8 cellular contexts compared by ENCODE assay signal in genomic region chr13:52652170-52652979, GRCh38. TPM values are rescaled to one million over a fixed set of nuclear protein-coding genes. Genes with fewer than 3 reads are reported as not detected.
DNase-seq lines count a peak whose midpoint lies in the region; ATAC-seq, FAIRE-seq and TF ChIP-seq lines count a peak whose summit lies in the region.

Gene SUGT1 (plus strand): TSS chr13:52652836. CDS start chr13:52652921, 85 bp downstream.

- peaks cover 12% of the 10 kb centered on the region for H3K4me1 ChIP-seq in mammary epithelial cell (ENCODE audit: insufficient read depth, low read length)
- peaks cover 0 to 5% of the 10 kb centered on the region in 2 donors for H3K4me1 ChIP-seq in small intestine (ENCODE audit: control insufficient read depth in 2 of 2, insufficient read depth in 1 of 2, low read depth in 1 of 2, low read length in 1 of 2)

- peak; percentile 76 for TF ChIP-seq CTCF in VCaP (conservative IDR thresholded peaks at IDR 0.05)
- TF ChIP-seq CTCF in mammary epithelial cell (conservative IDR thresholded peaks at IDR 0.05 in 1 of 2, IDR thresholded peaks at IDR 0.05 in 1 of 2; ENCODE audit: extremely low read depth in 1 of 2, insufficient read depth in 1 of 2, low read depth in 1 of 2, low read length in 2 of 2): peak; percentile 58 to 68

- peak within 1 kb of the TSS; percentile 98 for H3K9ac ChIP-seq in mammary epithelial cell (ENCODE audit: insufficient read depth, low read length)

- under 1% methylated on average over 45 of the region's 61 CpGs for WGBS in mammary epithelial cell (ENCODE audit: low coverage, missing lambda C conversion rate)
- WGBS in small intestine, 3 donors: 0 to 1% (median 0%) methylated on average over 60 to 61 of the region's 61 CpGs

- H3K27ac ChIP-seq in VCaP (peak within 1 kb of the TSS; percentile 97), mammary epithelial cell (ENCODE audit: insufficient read depth, low read depth, low read length) (peak within 1 kb of the TSS; percentile 100), small intestine (ENCODE audit: low read depth in 1 of 2, low read length in 1 of 2) (peak within 1 kb of the TSS; percentile 96 to 97)

- ATAC-seq in GM18873 (IDR thresholded peaks at IDR 0.05; ENCODE audit: low FRiP score, unreplicated experiment) (peak; percentile 90), HG03139 (IDR thresholded peaks at IDR 0.05; ENCODE audit: unreplicated experiment) (peak; percentile 94)

- BruUV-seq in mammary epithelial cell (replicated peaks; lab: Mats Ljungman, UMichigan): no TSS peak

- H3K79me2 ChIP-seq in mammary epithelial cell (ENCODE audit: insufficient read depth, low read length): peaks cover 68% of the 10 kb centered on the region

- no peaks in the 10 kb centered on the region for H4K20me1 ChIP-seq in mammary epithelial cell (ENCODE audit: insufficient read depth, low read length)

- peak within 1 kb of the TSS; percentile 77 to 94 (median 94) for H3K4me3 ChIP-seq in mammary epithelial cell (replicated peaks in 1 of 3; ENCODE audit: insufficient read depth in 1 of 3, low read depth in 2 of 3, low read length in 3 of 3)
- peak within 1 kb of the TSS; percentile 66 to 96 for H3K4me3 ChIP-seq in small intestine (ENCODE audit: low read depth in 1 of 2, low read length in 2 of 2)

- H3K9me3 ChIP-seq in mammary epithelial cell (replicated peaks; ENCODE audit: insufficient read depth, low read length) (no peaks in the 10 kb centered on the region), small intestine (ENCODE audit: control insufficient read depth, low read depth) (no peaks in the 10 kb centered on the region)

- H3K27me3 ChIP-seq in mammary epithelial cell (ENCODE audit: insufficient read depth, low read length): no peaks in the 10 kb centered on the region
- H3K27me3 ChIP-seq in small intestine (ENCODE audit: control insufficient read depth in 2 of 2, insufficient read depth in 2 of 2, low read length in 2 of 2): no peaks in the 10 kb centered on the region

- CTCF ChIA-PET in mammary epithelial cell (lab: Charles Lee; ENCODE audit: low non-redundant PET): interaction anchor here (0.6 to 1.0 kb wide), 4 partner anchors 13 to 202 kb away, joined by 4 to 6 read pairs (median 6); no protein-coding TSS in a partner anchor

- peak within 1 kb of the TSS; percentile 90 for H2AFZ ChIP-seq in mammary epithelial cell (ENCODE audit: low read depth, low read length)

- peak within 1 kb of the TSS; percentile 97 for H3K4me2 ChIP-seq in mammary epithelial cell (ENCODE audit: insufficient read depth, low read depth, low read length)

- H3K36me3 ChIP-seq in mammary epithelial cell (ENCODE audit: insufficient read depth, low read length) (peaks cover 3% of the 10 kb centered on the region), small intestine (ENCODE audit: control insufficient read depth in 2 of 2, insufficient read depth in 2 of 2, low read length in 2 of 2) (no peaks in the 10 kb centered on the region)

- intact Hi-C loops in mammary epithelial cell (cut with micrococcal nuclease): loop anchor here (1.0 to 10.0 kb wide), 6 partner anchors 35 to 310 kb away; partner anchors contain the start of gene CKAP2

- dilution Hi-C loops in mammary epithelial cell (cut with HindIII; ENCODE audit: low sequenced_read_pairs): no loop called here

- DNase-seq in AG08395 (ENCODE audit: low spot score) (peak; percentile 93), NCI-H2196 treated with DMSO at 0.1 percent for 48 hours (lab: John Stamatoyannopoulos, UW; ENCODE audit: unreplicated experiment) (peak; percentile 85), mammary epithelial cell (peak; percentile 98), iPS-NIHi11 (ENCODE audit: low spot score) (peak; percentile 92), small intestine (peak; percentile 98)

- FAIRE-seq in small intestine (lab: Jason Lieb, UNC): no peak

- in situ Hi-C loops in mammary epithelial cell (cut with MboI; ENCODE audit: low sequenced_read_pairs in 2 of 2): no loop called here

RNA-seq across cellular contexts. Expression of gene SUGT1, which starts in this region (rescaled TPM):
- 10 to 100 TPM; 16.8 to 45.9 TPM for total RNA-seq in mammary epithelial cell
- polyA plus RNA-seq in mammary epithelial cell (28.8 TPM), small intestine (10 to 100 TPM; 39.6 to 46.5 (median 44.6) TPM)
- 16.7 TPM for polyA minus RNA-seq in mammary epithelial cell

Comparison
In these comparisons a context has a peak if more than half of its experiments do, and no peak if none do; other contexts are left out.
1. Peak in every context shown above with its lines: DNase-seq, ATAC-seq, H3K4me3 ChIP-seq and H3K27ac ChIP-seq.